Comparison of ENCODE assay signal across 17 cellular contexts in the genomic region with DNA sequence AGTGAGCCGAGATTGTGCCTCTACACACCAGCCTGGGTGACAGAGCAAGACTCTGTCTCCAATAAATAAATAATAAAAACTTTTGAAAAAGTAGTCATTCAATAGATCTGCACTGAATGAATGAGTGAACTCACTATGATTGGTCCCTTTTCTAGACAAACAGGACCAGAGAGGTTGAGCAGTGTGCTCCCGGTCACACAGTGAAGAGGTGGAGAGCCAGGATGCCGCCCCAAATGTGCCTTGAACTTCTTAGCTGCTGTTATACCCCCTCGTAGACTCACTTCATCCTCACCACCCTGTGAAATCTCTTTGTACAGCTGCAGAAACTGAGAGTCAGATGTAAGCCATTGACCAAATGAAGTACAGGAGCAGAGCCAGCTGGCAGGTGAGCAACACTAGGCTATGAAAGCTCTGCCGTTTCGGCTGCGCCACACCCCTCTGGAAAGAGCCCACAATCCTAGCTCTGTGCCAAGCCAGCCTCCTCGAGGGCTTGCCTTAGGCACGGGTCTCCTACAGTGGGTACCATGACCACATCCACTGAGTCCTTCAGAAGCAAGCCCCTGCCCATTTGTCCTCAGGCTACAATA. TPM values are rescaled to one million over a fixed set of nuclear protein-coding genes. Genes with fewer than 3 reads are reported as not detected.
DNase-seq lines count a peak whose midpoint lies in the region; ATAC-seq and TF ChIP-seq lines count a peak whose summit lies in the region.
"Had no signal": no experiment of that assay in that cellular context is flagged by ENCODE, and none has a peak within 500 bp of the region (broad histone marks: within the 10 kb centered on the region; RNA-seq: fewer than 3 reads in every experiment).

No MANE protein-coding gene starts in this region.

- H3K4me1 ChIP-seq in left ventricle myocardium inferior (peaks cover 9% of the 10 kb centered on the region), body of pancreas (peaks cover 25% of the 10 kb centered on the region), right lobe of liver (peaks cover 0 to 5% (median 0%) of the 10 kb centered on the region in 4 donors), upper lobe of right lung (peaks cover 16% of the 10 kb centered on the region)

- no peak for TF ChIP-seq POLR2A in body of pancreas (IDR thresholded peaks at IDR 0.05)
- no peak for TF ChIP-seq POLR2A in right lobe of liver (IDR thresholded peaks at IDR 0.05)

- H3K9me3 ChIP-seq in left ventricle myocardium inferior (replicated peaks) (peaks cover 6% of the 10 kb centered on the region), body of pancreas (no peaks in the 10 kb centered on the region), right lobe of liver (no peaks in the 10 kb centered on the region), upper lobe of right lung (no peaks in the 10 kb centered on the region)

- 31 to 39% methylated on average over 7 to 9 of the region's 9 CpGs for WGBS in body of pancreas, 2 donors
- 31% methylated on average over 2 of the region's 9 CpGs for WGBS in right lobe of liver (ENCODE audit: insufficient coverage, low coverage, low lambda C conversion rate, missing lambda C conversion rate)

- H3K27me3 ChIP-seq in left ventricle myocardium inferior (ENCODE audit: low read depth) = no peaks in the 10 kb centered on the region
- no peaks in the 10 kb centered on the region for H3K27me3 ChIP-seq in body of pancreas
- no peaks in the 10 kb centered on the region for H3K27me3 ChIP-seq in right lobe of liver
- no peaks in the 10 kb centered on the region for H3K27me3 ChIP-seq in upper lobe of right lung

- H3K27ac ChIP-seq in left ventricle myocardium inferior (replicated peaks) (no peak overlapping the region), body of pancreas (peak overlapping the region; percentile 76 to 89 (median 80)), right lobe of liver (no peak overlapping the region), upper lobe of right lung (peak overlapping the region; percentile 55)
- H3K27ac ChIP-seq: SK-N-MC had no signal

- H3K36me3 ChIP-seq in left ventricle myocardium inferior = no peaks in the 10 kb centered on the region
- H3K36me3 ChIP-seq in body of pancreas (replicated peaks in 1 of 2; ENCODE audit: insufficient read depth in 1 of 2, low read depth in 2 of 2) = no peaks in the 10 kb centered on the region
- H3K36me3 ChIP-seq in right lobe of liver = no peaks in the 10 kb centered on the region
- H3K36me3 ChIP-seq in upper lobe of right lung = no peaks in the 10 kb centered on the region

- peak; percentile 77 for ATAC-seq in Right ventricle myocardium inferior
- peak; percentile 77 for ATAC-seq in body of pancreas
- ATAC-seq in right lobe of liver = peak; percentile 71 to 82 (median 77)
- ATAC-seq in upper lobe of right lung = peak; percentile 75
- ATAC-seq in HG03139 (IDR thresholded peaks at IDR 0.05; ENCODE audit: unreplicated experiment) = no peak
- ATAC-seq: activated T-cell treated with anti-CD3 and anti-CD28 coated beads, Interleukin-2, amount 50 U/mL, for 4 hours had no signal

- no peak for TF ChIP-seq CTCF in left ventricle myocardium inferior (IDR thresholded peaks at IDR 0.05; ENCODE audit: borderline replicate concordance)
- TF ChIP-seq CTCF in body of pancreas (IDR thresholded peaks at IDR 0.05) = no peak
- TF ChIP-seq CTCF in right lobe of liver (IDR thresholded peaks at IDR 0.05) = no peak
- no peak for TF ChIP-seq CTCF in upper lobe of right lung (IDR thresholded peaks at IDR 0.05)

- no peak overlapping the region for H3K4me3 ChIP-seq in left ventricle myocardium inferior
- no peak overlapping the region for H3K4me3 ChIP-seq in body of pancreas
- no peak overlapping the region for H3K4me3 ChIP-seq in right lobe of liver
- no peak overlapping the region for H3K4me3 ChIP-seq in upper lobe of right lung
- H3K4me3 ChIP-seq: SK-N-MC had no signal

- no peak for DNase-seq in Right ventricle myocardium inferior (ENCODE audit: missing footprints)
- no peak for DNase-seq in left ventricle myocardium inferior
- DNase-seq in body of pancreas = peak; percentile 70 to 91 (median 84)
- peak in 2 of 3 donors; percentile 47 to 74 for DNase-seq in right lobe of liver
- DNase-seq in upper lobe of right lung = peak; percentile 81
- DNase-seq in GDM1 (lab: John Stamatoyannopoulos, UW) = no peak
- no peak for DNase-seq in activated CD4-positive, alpha-beta T cell treated with anti-CD3 and anti-CD28 coated beads, Interleukin-2, amount 50 U/mL, for 48 hours
- DNase-seq: ACHN; activated CD4-positive, alpha-beta T cell treated with anti-CD3 and anti-CD28 coated beads, Interleukin-2, amount 50 U/mL, for 1 hour; activated naive CD8-positive, alpha-beta T cell treated with anti-CD3 and anti-CD28 coated beads, Interleukin-2, amount 10 ng/mL, durations not matched to agents 7 days and 5 days; activated T-cell treated with anti-CD3 and anti-CD28 coated beads, Interleukin-2, amount 50 U/mL, for 4 hours; central memory CD4-positive, alpha-beta T cell; GF-D8; islet precursor cell; NCI-H2081 treated with DMSO at 0.1 percent for 48 hours had no signal

- intact Hi-C loops in Right ventricle myocardium inferior (cut with DNase I) = no loop called here
- intact Hi-C loops in left ventricle myocardium inferior (cut with micrococcal nuclease) = no loop called here
- intact Hi-C loops in body of pancreas (cut with DNase I) = no loop called here
- intact Hi-C loops in right lobe of liver (cut with DNase I) = no loop called here
- intact Hi-C loops in upper lobe of right lung (cut with DNase I) = no loop called here

RNA-seq across cellular contexts. Expression of a gene that starts 7.8 kb away (rescaled TPM):
- total RNA-seq in Right ventricle myocardium inferior (7.4 TPM), left ventricle myocardium inferior (10.0 TPM), body of pancreas (10 to 100 TPM; 23.1 to 71.9 TPM), right lobe of liver (1 to 10 TPM; 2.6 to 7.4 (median 4.7) TPM), upper lobe of right lung (21.7 TPM)

RNA-seq across cellular contexts. Expression of a gene that starts 8.4 kb away (rescaled TPM):
- total RNA-seq in Right ventricle myocardium inferior (41.4 TPM), left ventricle myocardium inferior (36.8 TPM), body of pancreas (10 to 100 TPM; 17.5 to 39.2 TPM), right lobe of liver (10 to 100 TPM; 10.7 to 27.5 (median 19.0) TPM), upper lobe of right lung (79.7 TPM)

Comparison
In these comparisons a context has a peak if more than half of its experiments do, and no peak if none do; other contexts are left out.
1. DNase-seq: peak in body of pancreas (4 of 4), right lobe of liver (2 of 3) and upper lobe of right lung (single experiment); none in Right ventricle myocardium inferior (single experiment), left ventricle myocardium inferior (single experiment), GDM1 (single experiment) and activated CD4-positive, alpha-beta T cell treated with anti-CD3 and anti-CD28 coated beads, Interleukin-2, amount 50 U/mL, for 48 hours (0 of 2).
2. H3K27ac ChIP-seq: peak in body of pancreas (4 of 4) and upper lobe of right lung (single experiment); none in left ventricle myocardium inferior (single experiment) and right lobe of liver (0 of 3).